In the genomic region with DNA sequence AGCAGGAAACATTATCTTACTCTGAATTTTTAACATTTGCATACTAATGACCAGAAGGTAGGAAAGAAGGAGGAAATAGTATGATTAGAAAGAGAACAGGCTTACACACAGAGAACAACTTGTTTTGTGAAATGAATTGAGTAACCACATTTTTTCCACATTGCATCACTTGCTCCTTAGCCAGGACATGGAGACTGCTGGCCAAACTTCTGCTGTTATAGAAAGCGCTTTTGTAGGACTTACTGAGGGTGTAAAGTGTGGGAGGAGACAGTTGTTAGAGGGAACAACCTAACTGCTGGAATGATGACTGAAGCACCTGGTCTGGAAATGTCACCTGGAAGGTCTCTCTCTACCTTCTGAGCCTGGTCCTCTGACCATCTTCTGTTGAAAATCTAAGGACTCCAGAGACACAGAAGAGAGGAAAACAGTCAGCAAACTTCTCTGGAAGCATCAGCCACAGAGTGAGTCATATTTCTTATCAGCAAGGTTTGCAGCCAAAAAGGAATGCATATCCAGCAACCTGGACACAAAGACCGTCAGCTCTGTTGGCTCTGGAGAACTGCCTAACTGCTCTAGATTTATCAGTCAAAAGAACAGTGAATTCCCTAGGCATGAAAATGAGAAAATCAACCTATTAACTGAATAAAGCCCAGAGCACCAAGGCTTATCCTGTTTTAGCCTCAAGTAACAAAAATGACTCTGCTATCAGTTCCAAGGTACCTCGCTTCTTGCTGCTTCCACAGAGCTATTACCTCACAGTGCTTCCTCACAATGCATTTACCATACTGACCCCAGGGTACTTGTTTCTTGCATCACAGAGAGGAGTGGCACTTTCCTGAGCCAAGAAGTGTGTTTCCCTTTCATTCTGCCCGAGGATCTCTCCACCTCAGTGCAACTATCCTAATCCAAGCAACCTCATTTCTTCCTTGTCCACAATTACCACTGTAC, we compare ENCODE assay signal across 8 cellular contexts.
A peak's percentile ranks its signal among the peaks of the same experiment; 100 is the strongest.
DNase-seq lines count a peak whose midpoint lies in the region; ATAC-seq and TF ChIP-seq lines count a peak whose summit lies in the region.

No MANE protein-coding gene starts in this region.

- TF ChIP-seq CTCF in fibroblast of pulmonary artery (IDR thresholded peaks at IDR 0.05; ENCODE audit: low read length, missing control alignments) (no peak), osteocyte (IDR thresholded peaks at IDR 0.05) (no peak)

- DNase-seq in ELR (ENCODE audit: low read depth) (peak; percentile 86), SIG-M5 treated with dmso at 0.1 percent for 504 hours (lab: John Stamatoyannopoulos, UW; ENCODE audit: unreplicated experiment) (peak; percentile 77), fibroblast of pulmonary artery (ENCODE audit: low read depth) (peak; percentile 98), osteocyte (ENCODE audit: extremely low spot score, unreplicated experiment) (no peak), NCI-H1092 treated with DMSO at 0.1 percent for 48 hours (lab: John Stamatoyannopoulos, UW) (no peak), NCI-H1436 (lab: John Stamatoyannopoulos, UW) (no peak), NCI-H345 treated with DMSO at 0.1 percent for 48 hours (lab: John Stamatoyannopoulos, UW; ENCODE audit: unreplicated experiment) (no peak)

- H3K4me1 Mint-ChIP-seq in osteocyte (ENCODE audit: unreplicated experiment): peaks cover 25% of the 10 kb centered on the region

- H3K27me3 Mint-ChIP-seq in osteocyte (ENCODE audit: unreplicated experiment): no peaks in the 10 kb centered on the region

- H3K27ac Mint-ChIP-seq in osteocyte (ENCODE audit: unreplicated experiment): peak overlapping the region; percentile 97

- no peak overlapping the region for H3K4me3 Mint-ChIP-seq in osteocyte (ENCODE audit: unreplicated experiment)

- H3K36me3 Mint-ChIP-seq in osteocyte (ENCODE audit: unreplicated experiment): peaks cover 21% of the 10 kb centered on the region

- H3K9me3 Mint-ChIP-seq in osteocyte (ENCODE audit: unreplicated experiment): no peaks in the 10 kb centered on the region

- ATAC-seq in HG03025 (IDR thresholded peaks at IDR 0.05; ENCODE audit: low FRiP score, unreplicated experiment): no peak

- peak overlapping the region; percentile 30 for H3K4me3 ChIP-seq in fibroblast of pulmonary artery (replicated peaks; ENCODE audit: low read depth, low read length)

Comparison
In these comparisons a context has a peak if more than half of its experiments do, and no peak if none do; other contexts are left out.
1. DNase-seq: peak in ELR (single experiment), SIG-M5 treated with dmso at 0.1 percent for 504 hours (single experiment) and fibroblast of pulmonary artery (single experiment); none in osteocyte (single experiment), NCI-H1092 treated with DMSO at 0.1 percent for 48 hours (single experiment), NCI-H1436 (single experiment) and NCI-H345 treated with DMSO at 0.1 percent for 48 hours (single experiment).